Comparison of ENCODE assay signal across 11 cellular contexts in genomic region chr6:35425284-35425683, GRCh38. TPM values are rescaled to one million over a fixed set of nuclear protein-coding genes. Genes with fewer than 3 reads are reported as not detected.
A peak's percentile ranks its signal among the peaks of the same experiment; 100 is the strongest.
DNase-seq lines count a peak whose midpoint lies in the region; ATAC-seq, FAIRE-seq and TF ChIP-seq lines count a peak whose summit lies in the region.
"Had no signal": no experiment of that assay in that cellular context is flagged by ENCODE, and none has a peak within 500 bp of the region (broad histone marks: within the 10 kb centered on the region; RNA-seq: fewer than 3 reads in every experiment).

No MANE protein-coding gene starts in this region.

- no peaks in the 10 kb centered on the region for H3K27me3 ChIP-seq in PC-9 (ENCODE audit: insufficient read depth, low read depth)
- no peaks in the 10 kb centered on the region for H3K27me3 ChIP-seq in endothelial cell of umbilical vein (ENCODE audit: control insufficient read depth in 2 of 2, insufficient read depth in 2 of 2, low read length in 2 of 2)

- H3K4me3 Mint-ChIP-seq in progenitor cell of endocrine pancreas (ENCODE audit: low read depth) = no peak overlapping the region
- H3K4me3 Mint-ChIP-seq in activated CD8-positive, alpha-beta T cell treated with anti-CD3 and anti-CD28 coated beads for 36 hours = no peak overlapping the region

- H3K4me1 Mint-ChIP-seq in progenitor cell of endocrine pancreas (ENCODE audit: low read depth) = peaks cover 8% of the 10 kb centered on the region
- no peaks in the 10 kb centered on the region for H3K4me1 Mint-ChIP-seq in activated CD8-positive, alpha-beta T cell treated with anti-CD3 and anti-CD28 coated beads for 36 hours (ENCODE audit: low read depth)

- H3K4me3 ChIP-seq in PC-9 (no peak overlapping the region), endothelial cell of umbilical vein (replicated peaks in 1 of 3; ENCODE audit: insufficient read depth in 1 of 3, low read depth in 1 of 3, low read length in 3 of 3) (no peak overlapping the region)

- H3K27ac ChIP-seq in PC-9 (no peak overlapping the region), endothelial cell of umbilical vein (ENCODE audit: insufficient read depth, low read depth, low read length) (peak overlapping the region; percentile 98)

- no peak for TF ChIP-seq CTCF in PC-9 (conservative IDR thresholded peaks at IDR 0.05)
- no peak for TF ChIP-seq CTCF in endothelial cell of umbilical vein (IDR thresholded peaks at IDR 0.05; ENCODE audit: extremely low read depth in 1 of 2, insufficient read depth in 1 of 2, low read depth in 1 of 2, low read length in 2 of 2)
- TF ChIP-seq CTCF in progenitor cell of endocrine pancreas (IDR thresholded peaks at IDR 0.05; ENCODE audit: unreplicated experiment) = no peak
- TF ChIP-seq CTCF in activated CD8-positive, alpha-beta T cell treated with anti-CD3 and anti-CD28 coated beads for 36 hours (IDR thresholded peaks at IDR 0.05) = no peak

- H3K9ac ChIP-seq in endothelial cell of umbilical vein (replicated peaks; ENCODE audit: extremely low read depth, insufficient read depth, low read length) = peak overlapping the region; percentile 41

- POLR2A ChIA-PET in PC-9 (lab: Charles Lee; ENCODE audit: unreplicated experiment) (interaction anchor here (0.6 to 0.7 kb wide), 2 partner anchors 26 to 33 kb away, joined by 3 to 29 read pairs; no protein-coding TSS in a partner anchor), endothelial cell of umbilical vein (lab: Charles Lee) (interaction anchor here (1.4 kb wide), 1 partner anchor 83 kb away, joined by 5 read pairs; the partner anchor contains the start of gene PPARD)
- POLR2A ChIA-PET in activated CD8-positive, alpha-beta T cell treated with anti-CD3 and anti-CD28 coated beads for 36 hours (lab: Charles Lee) = interaction anchor here (0.6 kb wide), 1 partner anchor 43 kb away, joined by 3 read pairs; no protein-coding TSS in a partner anchor

- no peaks in the 10 kb centered on the region for H3K79me2 ChIP-seq in PC-9 (ENCODE audit: low read depth)
- H3K79me2 ChIP-seq in endothelial cell of umbilical vein (ENCODE audit: control insufficient read depth, insufficient read depth, low read length) = no peaks in the 10 kb centered on the region

- no peaks in the 10 kb centered on the region for H4K20me1 ChIP-seq in PC-9 (ENCODE audit: insufficient read depth)
- no peaks in the 10 kb centered on the region for H4K20me1 ChIP-seq in endothelial cell of umbilical vein (replicated peaks; ENCODE audit: control insufficient read depth, extremely low read depth, insufficient read depth, low read length)

- BruUV-seq in PC-9 (replicated peaks; lab: Mats Ljungman, UMichigan) (no TSS peak), endothelial cell of umbilical vein (replicated peaks; lab: Mats Ljungman, UMichigan) (no TSS peak)

- CTCF ChIA-PET in PC-9 (lab: Charles Lee) (no interaction called here), endothelial cell of umbilical vein (lab: Charles Lee) (interaction anchor here (1.0 to 12.7 kb wide), 6 partner anchors 10 to 83 kb away, joined by 3 to 228 read pairs (median 4); partner anchors contain the start of gene PPARD)
- CTCF ChIA-PET in activated CD8-positive, alpha-beta T cell treated with anti-CD3 and anti-CD28 coated beads for 36 hours (lab: Charles Lee) = interaction anchor here (1.0 to 1.1 kb wide), 2 partner anchors 24 kb away, joined by 3 read pairs; no protein-coding TSS in a partner anchor

- intact Hi-C loops in PC-9 (cut with micrococcal nuclease; ENCODE audit: unreplicated experiment) (no loop called here), endothelial cell of umbilical vein (cut with micrococcal nuclease) (loop anchor here (1.0 to 5.0 kb wide), 4 partner anchors 24 to 242 kb away; no protein-coding TSS in a partner anchor)
- intact Hi-C loops in activated CD8-positive, alpha-beta T cell treated with anti-CD3 and anti-CD28 coated beads for 36 hours (cut with micrococcal nuclease) = no loop called here

- H3K27ac Mint-ChIP-seq in progenitor cell of endocrine pancreas = peak overlapping the region; percentile 45
- no peak overlapping the region for H3K27ac Mint-ChIP-seq in activated CD8-positive, alpha-beta T cell treated with anti-CD3 and anti-CD28 coated beads for 36 hours

- no peaks in the 10 kb centered on the region for H3K27me3 Mint-ChIP-seq in progenitor cell of endocrine pancreas
- no peaks in the 10 kb centered on the region for H3K27me3 Mint-ChIP-seq in activated CD8-positive, alpha-beta T cell treated with anti-CD3 and anti-CD28 coated beads for 36 hours

- no peaks in the 10 kb centered on the region for H3K9me3 Mint-ChIP-seq in progenitor cell of endocrine pancreas (ENCODE audit: low read depth)
- H3K9me3 Mint-ChIP-seq in activated CD8-positive, alpha-beta T cell treated with anti-CD3 and anti-CD28 coated beads for 36 hours = peaks cover 16% of the 10 kb centered on the region

- ATAC-seq in GM21723 (IDR thresholded peaks at IDR 0.05; ENCODE audit: unreplicated experiment) (no peak), HG02970 (IDR thresholded peaks at IDR 0.05; ENCODE audit: low FRiP score, unreplicated experiment) (no peak)
- no peak for ATAC-seq in activated CD8-positive, alpha-beta T cell treated with anti-CD3 and anti-CD28 coated beads for 36 hours

- H3K9me3 ChIP-seq in PC-9 (ENCODE audit: insufficient read depth, low read depth) (peaks cover 15% of the 10 kb centered on the region; the same call in 1 of the 2 replicates), endothelial cell of umbilical vein (replicated peaks; ENCODE audit: control insufficient read depth, insufficient read depth, low read length) (peaks cover 2% of the 10 kb centered on the region)

- H3K4me1 ChIP-seq in PC-9 (replicated peaks; ENCODE audit: insufficient read depth) (no peaks in the 10 kb centered on the region), endothelial cell of umbilical vein (ENCODE audit: control insufficient read depth, extremely low read depth, insufficient read depth, low read length) (peaks cover 48% of the 10 kb centered on the region)

- peaks cover 12% of the 10 kb centered on the region for H3K36me3 Mint-ChIP-seq in progenitor cell of endocrine pancreas (ENCODE audit: insufficient read depth)
- peaks cover 27% of the 10 kb centered on the region for H3K36me3 Mint-ChIP-seq in activated CD8-positive, alpha-beta T cell treated with anti-CD3 and anti-CD28 coated beads for 36 hours (ENCODE audit: low read depth)

- H3K36me3 ChIP-seq in PC-9 (ENCODE audit: low read depth) (no peaks in the 10 kb centered on the region), endothelial cell of umbilical vein (ENCODE audit: control insufficient read depth in 2 of 2, extremely low read depth in 1 of 2, insufficient read depth in 2 of 2, low read length in 2 of 2) (peaks cover 0 to 7% of the 10 kb centered on the region in 2 experiments)

- dilution Hi-C loops in endothelial cell of umbilical vein (cut with MboI; ENCODE audit: extremely low pct_ligation_motif_present, low sequenced_read_pairs) = no loop called here

- no peaks in the 10 kb centered on the region for H3K9me2 ChIP-seq in PC-9 (ENCODE audit: insufficient read depth)

- H3K9me1 ChIP-seq in endothelial cell of umbilical vein (replicated peaks; ENCODE audit: control insufficient read depth, extremely low read depth, insufficient read depth, low read length) = no peaks in the 10 kb centered on the region

- H2AFZ ChIP-seq in PC-9 (no peak overlapping the region), endothelial cell of umbilical vein (ENCODE audit: low read depth, low read length) (no peak overlapping the region)

- DNase-seq in GM04504 (ENCODE audit: low read depth) (peak; percentile 71), PC-9 (peak; percentile 14 to 59), endothelial cell of umbilical vein (ENCODE audit: low read depth, low spot score) (peak; percentile 92), progenitor cell of endocrine pancreas (ENCODE audit: low spot score, unreplicated experiment) (no peak), NCI-H2171 treated with DMSO at 0.1 percent for 48 hours (lab: John Stamatoyannopoulos, UW) (no peak)
- DNase-seq in activated CD8-positive, alpha-beta T cell treated with anti-CD3 and anti-CD28 coated beads for 36 hours = no peak
- DNase-seq: activated CD4-positive, alpha-beta T cell treated with anti-CD3 and anti-CD28 coated beads for 1 hour; activated naive CD4-positive, alpha-beta T cell treated with anti-CD3 and anti-CD28 coated beads, Interleukin-2, amount 50 U/mL, for 16 hours; NCI-H1417 had no signal

- no peak for TF ChIP-seq POLR2A in endothelial cell of umbilical vein (IDR thresholded peaks at IDR 0.05; ENCODE audit: low read depth, low read length)

- no peak overlapping the region for H3K4me2 ChIP-seq in PC-9
- peak overlapping the region; percentile 45 for H3K4me2 ChIP-seq in endothelial cell of umbilical vein (ENCODE audit: insufficient read depth, low read length)

- H3F3A ChIP-seq in PC-9 (ENCODE audit: insufficient read depth, low read depth) = no peaks in the 10 kb centered on the region

- peak; percentile 99 for FAIRE-seq in endothelial cell of umbilical vein (lab: Jason Lieb, UNC)

TF ChIP-seq in endothelial cell of umbilical vein, 7 proteins besides CTCF, POLR2A, EP300 and RAD21 (continues in another document):
- TF ChIP-seq POLR2AphosphoS5 (IDR thresholded peaks at IDR 0.05; ENCODE audit: insufficient read depth, low read depth, low read length) = peak; percentile 44

RNA-seq across cellular contexts. Expression of gene FANCE, which starts 26.9 kb away (rescaled TPM):
- total RNA-seq in PC-9 (2021) (6.9 and 9.6 TPM in 2 replicates), endothelial cell of umbilical vein (11.0 and 12.7 TPM in 2 replicates), progenitor cell of endocrine pancreas (9.3 and 10.6 TPM in 2 replicates)
- 9.1 and 9.5 TPM in 2 replicates for polyA plus RNA-seq in endothelial cell of umbilical vein
- polyA plus RNA-seq in endothelial cell of umbilical vein (2011; cell fraction: cytosol; rRNA removed) = 10.2 and 11.4 TPM in 2 replicates
- 7.8 and 8.5 TPM in 2 replicates for polyA plus RNA-seq in endothelial cell of umbilical vein (2011; cell fraction: nucleus; rRNA removed)
- polyA plus RNA-seq in endothelial cell of umbilical vein (2012) = 4.8 and 5.8 TPM in 2 replicates
- 7.3 and 9.4 TPM in 2 replicates for polyA minus RNA-seq in endothelial cell of umbilical vein
- 13.1 TPM for polyA minus RNA-seq in endothelial cell of umbilical vein (2011; cell fraction: cytosol; rRNA and poly(A)+ RNA removed)
- polyA minus RNA-seq in endothelial cell of umbilical vein (2011; cell fraction: nucleus; rRNA and poly(A)+ RNA removed) = 2.0 and 2.8 TPM in 2 replicates
- 10 to 100 TPM; 18.8 to 19.4 TPM for total RNA-seq in activated CD8-positive, alpha-beta T cell treated with anti-CD3 and anti-CD28 coated beads for 36 hours

RNA-seq across cellular contexts. Expression of gene RPL10A, which starts 42.9 kb away (rescaled TPM):
- total RNA-seq in PC-9 (2021) = 1,335 and 1,742 TPM in 2 replicates
- total RNA-seq in endothelial cell of umbilical vein = 1,327 and 1,339 TPM in 2 replicates
- 1,956 and 2,053 TPM in 2 replicates for polyA plus RNA-seq in endothelial cell of umbilical vein
- 2,740 and 3,664 TPM in 2 replicates for polyA plus RNA-seq in endothelial cell of umbilical vein (2011; cell fraction: cytosol; rRNA removed)
- 979 and 1,138 TPM in 2 replicates for polyA plus RNA-seq in endothelial cell of umbilical vein (2011; cell fraction: nucleus; rRNA removed)
- polyA plus RNA-seq in endothelial cell of umbilical vein (2012) = 2,181 and 2,192 TPM in 2 replicates
- 780 and 808 TPM in 2 replicates for polyA minus RNA-seq in endothelial cell of umbilical vein
- 702 TPM for polyA minus RNA-seq in endothelial cell of umbilical vein (2011; cell fraction: cytosol; rRNA and poly(A)+ RNA removed)
- 141 and 181 TPM in 2 replicates for polyA minus RNA-seq in endothelial cell of umbilical vein (2011; cell fraction: nucleus; rRNA and poly(A)+ RNA removed)
- 1,416 and 1,451 TPM in 2 replicates for total RNA-seq in progenitor cell of endocrine pancreas
- total RNA-seq in activated CD8-positive, alpha-beta T cell treated with anti-CD3 and anti-CD28 coated beads for 36 hours = 1,000 to 10,000 TPM; 2,322 to 2,393 TPM

Comparison
In these comparisons a context has a peak if more than half of its experiments do, and no peak if none do; other contexts are left out.
1. DNase-seq: peak in GM04504 (single experiment), PC-9 (2 of 2) and endothelial cell of umbilical vein (single experiment); none in progenitor cell of endocrine pancreas (single experiment), NCI-H2171 treated with DMSO at 0.1 percent for 48 hours (single experiment) and activated CD8-positive, alpha-beta T cell treated with anti-CD3 and anti-CD28 coated beads for 36 hours (single experiment).